In the genomic region with DNA sequence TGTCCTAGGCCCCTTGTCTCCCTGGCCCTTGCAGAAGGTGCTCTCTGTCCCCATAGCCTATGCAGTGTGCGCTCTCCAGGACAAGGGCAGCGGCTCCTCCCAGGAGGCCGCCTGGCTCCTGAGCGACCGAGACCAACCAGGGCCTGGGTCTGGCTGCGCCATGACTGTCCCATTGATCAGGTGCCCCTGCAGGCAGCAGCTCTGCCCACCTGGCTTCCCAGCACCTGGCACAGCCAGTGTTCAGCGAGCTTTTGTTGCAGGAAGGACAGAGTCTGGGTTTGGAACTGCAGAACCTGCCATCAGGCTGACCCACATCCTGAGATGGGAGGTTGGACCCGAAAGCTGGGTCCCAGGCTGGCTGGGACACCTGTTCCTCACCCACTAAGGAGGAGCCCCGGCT, we compare ENCODE assay signal across 27 cellular contexts.
"Had no signal": no experiment of that assay in that cellular context is flagged by ENCODE, and none has a peak within 500 bp of the region (broad histone marks: within the 10 kb centered on the region; RNA-seq: fewer than 3 reads in every experiment).

No MANE protein-coding gene starts in this region.

- H3K36me3 ChIP-seq: breast epithelium, neutrophil, prostate gland, transverse colon had no signal

- H3K27ac Mint-ChIP-seq: activated naive CD8-positive, alpha-beta T cell treated with anti-CD3 and anti-CD28 coated beads, Interleukin-2, amount 50 U/mL, for 24 hours; dendritic cell treated with granulocyte-macrophage colony-stimulating factor and Interleukin-4, amounts not matched to agents 40 ng/mL and 50 ng/mL, for 4 days; endodermal cell; memory B cell; T-helper 1 cell treated with Interleukin-12 subunit alpha and Interleukin-12 subunit beta and Interleukin-4 antibody, amounts not matched to agents 30 μg/mL and 1 μg/mL, for 36 hours had no signal

- H3K36me3 Mint-ChIP-seq: memory B cell; naive thymus-derived CD8-positive, alpha-beta T cell had no signal

- H3K4me3 Mint-ChIP-seq: activated naive CD8-positive, alpha-beta T cell treated with anti-CD3 and anti-CD28 coated beads, Interleukin-2, amount 50 U/mL, for 24 hours; dendritic cell treated with granulocyte-macrophage colony-stimulating factor and Interleukin-4, amounts not matched to agents 40 ng/mL and 50 ng/mL, for 4 days; endodermal cell; memory B cell; naive thymus-derived CD8-positive, alpha-beta T cell; T-helper 1 cell treated with Interleukin-12 subunit alpha and Interleukin-12 subunit beta and Interleukin-4 antibody, amounts not matched to agents 30 μg/mL and 1 μg/mL, for 36 hours had no signal

- H3K9me3 Mint-ChIP-seq: activated naive CD8-positive, alpha-beta T cell treated with anti-CD3 and anti-CD28 coated beads, Interleukin-2, amount 50 U/mL, for 24 hours; dendritic cell treated with granulocyte-macrophage colony-stimulating factor and Interleukin-4, amounts not matched to agents 40 ng/mL and 50 ng/mL, for 4 days had no signal

- H3K27me3 ChIP-seq: neutrophil, testis had no signal

- H3K4me1 Mint-ChIP-seq: activated naive CD8-positive, alpha-beta T cell treated with anti-CD3 and anti-CD28 coated beads, Interleukin-2, amount 50 U/mL, for 24 hours; memory B cell had no signal

- H3K27me3 Mint-ChIP-seq: dendritic cell treated with granulocyte-macrophage colony-stimulating factor and Interleukin-4, amounts not matched to agents 40 ng/mL and 50 ng/mL, for 4 days had no signal

- H3K4me3 ChIP-seq: breast epithelium, prostate gland, skin epidermis, testis, transverse colon had no signal

- DNase-seq: activated CD4-positive, alpha-beta T cell treated with anti-CD3 and anti-CD28 coated beads for 4 hours; activated CD4-positive, alpha-beta T cell treated with anti-CD3 and anti-CD28 coated beads, Interleukin-2, amount 50 U/mL, for 48 hours; activated CD8-positive, alpha-beta memory T cell treated with anti-CD3 and anti-CD28 coated beads, Interleukin-2, amount 50 U/mL, for 4 hours; activated naive CD4-positive, alpha-beta T cell treated with anti-CD3 and anti-CD28 coated beads, Interleukin-2, amount 50 U/mL, for 16 hours; activated naive CD8-positive, alpha-beta T cell treated with anti-CD3 and anti-CD28 coated beads, Interleukin-2, amount 50 U/mL, for 24 hours; activated T-cell treated with anti-CD3 and anti-CD28 coated beads, Interleukin-2, amount 50 U/mL, for 48 hours; amygdala; central memory CD4-positive, alpha-beta T cell; foreskin fibroblast; hippocampal formation; naive thymus-derived CD8-positive, alpha-beta T cell; retina; stimulated activated CD4-positive, alpha-beta T cell treated with anti-CD3 and anti-CD28 coated beads, Interleukin-12 subunit alpha, Interleukin-12 subunit beta, amount 100 ng/mL, for 4 hours; stimulated activated CD4-positive, alpha-beta T cell treated with anti-CD3 and anti-CD28 coated beads, Interleukin-4, amount 100 ng/mL, for 1 hour; stimulated activated naive CD8-positive, alpha-beta T cell treated with anti-CD3 and anti-CD28 coated beads, Interleukin-15, Interleukin-2, amounts not matched to agents 100 U/mL and 50 U/mL, for 24 hours; SW 1271; T-helper 9 cell; testis; transverse colon had no signal
